In genomic region chr16:88383401-88384221, GRCh38 we compare ENCODE assay signal across 8 cellular contexts.
DNase-seq lines count a peak whose midpoint lies in the region; ATAC-seq lines count a peak whose summit lies in the region.

No MANE protein-coding gene starts in this region.

- in situ Hi-C loops in HAP-1 (cut with MboI; ENCODE audit: low sequenced_read_pairs) = no loop called here

- no peak for ATAC-seq in stimulated activated naive CD8-positive, alpha-beta T cell treated with anti-CD3 and anti-CD28 coated beads, Interleukin-15, Interleukin-2, amounts not matched to agents 100 U/mL and 50 U/mL, for 24 hours
- ATAC-seq in HG03108 (IDR thresholded peaks at IDR 0.05; ENCODE audit: unreplicated experiment) = no peak
- ATAC-seq in HG03571 (IDR thresholded peaks at IDR 0.05; ENCODE audit: unreplicated experiment) = no peak

- H3K27me3 ChIP-seq in HAP-1 (ENCODE audit: low read depth) = peaks cover 3% of the 10 kb centered on the region; the same call in 1 of the 2 replicates

- DNase-seq in HAP-1 (ENCODE audit: low spot score in 2 of 2) (peak in 1 of 2 experiments; percentile 57), amniotic stem cell (lab: John Stamatoyannopoulos, UW) (peak; percentile 37), iPS-NIHi11 (ENCODE audit: low spot score) (peak; percentile 61), foreskin melanocyte (no peak), GOT3 (lab: John Stamatoyannopoulos, UW) (no peak)
- peak; percentile 32 for DNase-seq in stimulated activated naive CD8-positive, alpha-beta T cell treated with anti-CD3 and anti-CD28 coated beads, Interleukin-15, Interleukin-2, amounts not matched to agents 100 U/mL and 50 U/mL, for 24 hours

- H3K4me1 ChIP-seq in HAP-1 = peaks cover 18% of the 10 kb centered on the region

- H3K9me3 ChIP-seq in HAP-1 = no peaks in the 10 kb centered on the region

- peak overlapping the region; percentile 34 for H3K4me3 ChIP-seq in HAP-1

- H3K36me3 ChIP-seq in HAP-1 (replicated peaks) = no peaks in the 10 kb centered on the region

Comparison
In these comparisons a context has a peak if more than half of its experiments do, and no peak if none do; other contexts are left out.
1. DNase-seq: peak in amniotic stem cell (single experiment), iPS-NIHi11 (single experiment) and stimulated activated naive CD8-positive, alpha-beta T cell treated with anti-CD3 and anti-CD28 coated beads, Interleukin-15, Interleukin-2, amounts not matched to agents 100 U/mL and 50 U/mL, for 24 hours (single experiment); none in foreskin melanocyte (single experiment) and GOT3 (single experiment).